9 cellular contexts compared by ENCODE assay signal in the genomic region with DNA sequence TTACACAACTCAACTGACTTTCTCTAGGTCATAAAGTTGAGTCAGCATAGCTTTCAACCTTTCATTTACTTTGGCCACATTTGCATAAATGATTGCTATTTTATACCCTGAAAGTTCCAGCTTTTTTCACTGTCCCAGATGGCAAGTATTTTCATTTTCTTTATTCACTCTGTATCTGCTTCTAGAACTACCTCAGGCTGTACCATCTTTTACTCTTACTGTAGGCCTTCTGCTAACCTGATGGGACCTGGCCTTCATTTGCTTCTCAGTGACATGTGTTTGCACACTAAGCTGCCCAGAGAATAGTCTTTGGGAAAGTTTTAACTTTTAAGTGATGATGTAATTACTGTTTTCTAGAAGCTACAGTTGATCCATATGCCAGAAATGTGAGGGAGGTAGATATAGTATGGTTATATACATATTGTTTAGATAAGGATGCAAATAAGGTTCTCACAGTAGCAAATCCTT.
DNase-seq lines count a peak whose midpoint lies in the region; ATAC-seq and TF ChIP-seq lines count a peak whose summit lies in the region.
"Had no signal": no experiment of that assay in that cellular context is flagged by ENCODE, and none has a peak within 500 bp of the region (broad histone marks: within the 10 kb centered on the region; RNA-seq: fewer than 3 reads in every experiment).

No MANE protein-coding gene starts in this region.

- H3K27ac Mint-ChIP-seq in IgD-negative memory B cell, result peak overlapping the region; percentile 98 to 99 (median 99)

- no peak for TF ChIP-seq POLR2A in spleen (IDR thresholded peaks at IDR 0.05)

- no peak for ATAC-seq in GM21786 (IDR thresholded peaks at IDR 0.05; ENCODE audit: unreplicated experiment)

- H3K9me3 Mint-ChIP-seq in IgD-negative memory B cell, result peaks cover 0 to 3% (median 3%) of the 10 kb centered on the region in 3 donors

- intact Hi-C loops in spleen (cut with DNase I; ENCODE audit: low total_unique reads), result no loop called here

- peak overlapping the region in 1 of 8 donors; percentile 31 for H3K4me3 ChIP-seq in spleen

- no peaks in the 10 kb centered on the region for H3K9me3 ChIP-seq in spleen

- peaks cover 82 to 100% (median 96%) of the 10 kb centered on the region in 6 donors for H3K4me1 ChIP-seq in spleen

- H3K27me3 ChIP-seq in spleen (replicated peaks in 1 of 7), result no peaks in the 10 kb centered on the region

- peaks cover 3% of the 10 kb centered on the region for H3K36me3 Mint-ChIP-seq in IgD-negative memory B cell

- H3K4me1 Mint-ChIP-seq in IgD-negative memory B cell, result peaks cover 53 to 78% (median 59%) of the 10 kb centered on the region in 3 donors

- TF ChIP-seq CTCF in spleen (IDR thresholded peaks at IDR 0.05 in 8 of 11, conservative IDR thresholded peaks at IDR 0.05 in 3 of 11), result no peak

- H3K27me3 Mint-ChIP-seq in IgD-negative memory B cell, result no peaks in the 10 kb centered on the region

- peak overlapping the region; percentile 14 to 94 (median 84) for H3K4me3 Mint-ChIP-seq in IgD-negative memory B cell

- DNase-seq in DMS53 (lab: John Stamatoyannopoulos, UW) (peak; percentile 42), DMS53 treated with DMSO at 0.1 percent for 48 hours (lab: John Stamatoyannopoulos, UW; ENCODE audit: unreplicated experiment) (no peak), dermis blood vessel endothelial cell (peak; percentile 54), spleen (no peak), DMS114 treated with DMSO at 0.1 percent for 48 hours (lab: John Stamatoyannopoulos, UW; ENCODE audit: unreplicated experiment) (no peak), NCI-H69 (lab: John Stamatoyannopoulos, UW) (no peak)

- peak overlapping the region; percentile 85 to 96 (median 93) for H3K27ac ChIP-seq in spleen
- H3K27ac ChIP-seq: 22Rv1 had no signal

- no peaks in the 10 kb centered on the region for H3K36me3 ChIP-seq in spleen

Comparison
In these comparisons a context has a peak if more than half of its experiments do, and no peak if none do; other contexts are left out.
1. DNase-seq: peak in DMS53 (single experiment) and dermis blood vessel endothelial cell (single experiment); none in DMS53 treated with DMSO at 0.1 percent for 48 hours (single experiment), spleen (single experiment), DMS114 treated with DMSO at 0.1 percent for 48 hours (single experiment) and NCI-H69 (single experiment).